In the genomic region with DNA sequence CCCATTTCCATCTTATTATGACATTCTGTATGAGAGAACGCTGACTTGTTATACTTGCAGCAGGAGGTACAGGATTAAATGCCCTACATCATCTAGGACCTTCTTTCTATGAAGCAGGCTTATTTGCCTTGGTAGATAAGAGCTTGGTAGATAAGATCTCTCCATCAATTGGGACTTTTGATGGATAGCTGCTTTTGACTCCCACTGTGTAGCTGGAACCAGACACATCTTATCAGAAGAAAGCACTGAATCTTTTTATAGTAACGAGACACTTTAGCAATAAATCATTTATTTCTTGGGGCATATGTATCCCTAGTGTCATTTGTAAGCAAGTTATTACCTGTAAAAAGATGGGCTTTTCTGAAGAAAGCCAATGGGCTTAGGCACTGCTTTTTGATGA, we compare ENCODE assay signal across 34 cellular contexts.
"Had no signal": no experiment of that assay in that cellular context is flagged by ENCODE, and none has a peak within 500 bp of the region (broad histone marks: within the 10 kb centered on the region; RNA-seq: fewer than 3 reads in every experiment).

No MANE protein-coding gene starts in this region.

- H3K36me3 Mint-ChIP-seq: activated CD8-positive, alpha-beta memory T cell treated with anti-CD3 and anti-CD28 coated beads, Interleukin-2, amount 10 ng/mL, durations not matched to agents 7 days and 5 days; activated naive CD4-positive, alpha-beta T cell treated with anti-CD3 and anti-CD28 coated beads, Interleukin-2, amount 10 ng/mL, durations not matched to agents 7 days and 5 days; activated naive CD4-positive, alpha-beta T cell treated with anti-CD3 and anti-CD28 coated beads, Interleukin-2, amount 50 U/mL, for 24 hours; activated naive CD8-positive, alpha-beta T cell; activated naive CD8-positive, alpha-beta T cell treated with anti-CD3 and anti-CD28 coated beads, Interleukin-2, amount 10 ng/mL, durations not matched to agents 7 days and 5 days; brain had no signal

- H3K4me3 Mint-ChIP-seq: activated B cell treated with CpG ODN at 0.5 μM for 24 hours; activated CD4-positive, alpha-beta memory T cell treated with anti-CD3 and anti-CD28 coated beads, Interleukin-2, amount 10 ng/mL, durations not matched to agents 7 days and 5 days; activated CD4-positive, alpha-beta T cell treated with anti-CD3 and anti-CD28 coated beads, Interleukin-2, amount 10 ng/mL, durations not matched to agents 7 days and 5 days; activated CD8-positive, alpha-beta memory T cell treated with anti-CD3 and anti-CD28 coated beads, Interleukin-2, amount 10 ng/mL, durations not matched to agents 7 days and 5 days; activated CD8-positive, alpha-beta T cell treated with anti-CD3 and anti-CD28 coated beads, Interleukin-2, amount 10 ng/mL, durations not matched to agents 7 days and 5 days; activated naive CD4-positive, alpha-beta T cell treated with anti-CD3 and anti-CD28 coated beads, Interleukin-2, amount 10 ng/mL, durations not matched to agents 7 days and 5 days; activated naive CD4-positive, alpha-beta T cell treated with anti-CD3 and anti-CD28 coated beads, Interleukin-2, amount 50 U/mL, for 24 hours; activated naive CD8-positive, alpha-beta T cell; activated naive CD8-positive, alpha-beta T cell treated with anti-CD3 and anti-CD28 coated beads, Interleukin-2, amount 10 ng/mL, durations not matched to agents 7 days and 5 days; activated naive CD8-positive, alpha-beta T cell treated with anti-CD3 and anti-CD28 coated beads, Interleukin-2, amount 50 U/mL, for 24 hours; activated T-cell treated with anti-CD3 and anti-CD28 coated beads, Interleukin-2, amount 50 U/mL, for 24 hours; brain; central memory CD8-positive, alpha-beta T cell; T-helper 1 cell treated with Interleukin-12 subunit alpha and Interleukin-12 subunit beta and Interleukin-4 antibody, amounts not matched to agents 30 μg/mL and 1 μg/mL, for 36 hours; T-helper 2 cell treated with Interferon-gamma antibody and Interleukin-4, amounts not matched to agents 5 μg/mL and 100 μg/mL, for 36 hours had no signal

- H3K4me3 ChIP-seq: ascending aorta, cardiac muscle cell had no signal

- H3K36me3 ChIP-seq: ascending aorta, cardiac muscle cell had no signal

- H3K27me3 Mint-ChIP-seq: activated B cell treated with CpG ODN at 0.5 μM for 24 hours; activated CD4-positive, alpha-beta memory T cell treated with anti-CD3 and anti-CD28 coated beads, Interleukin-2, amount 10 ng/mL, durations not matched to agents 7 days and 5 days; activated CD4-positive, alpha-beta T cell treated with anti-CD3 and anti-CD28 coated beads, Interleukin-2, amount 10 ng/mL, durations not matched to agents 7 days and 5 days; activated CD8-positive, alpha-beta memory T cell treated with anti-CD3 and anti-CD28 coated beads, Interleukin-2, amount 10 ng/mL, durations not matched to agents 7 days and 5 days; activated naive CD4-positive, alpha-beta T cell treated with anti-CD3 and anti-CD28 coated beads, Interleukin-2, amount 10 ng/mL, durations not matched to agents 7 days and 5 days; activated naive CD4-positive, alpha-beta T cell treated with anti-CD3 and anti-CD28 coated beads, Interleukin-2, amount 50 U/mL, for 24 hours; activated naive CD8-positive, alpha-beta T cell; activated naive CD8-positive, alpha-beta T cell treated with anti-CD3 and anti-CD28 coated beads, Interleukin-2, amount 10 ng/mL, durations not matched to agents 7 days and 5 days; activated naive CD8-positive, alpha-beta T cell treated with anti-CD3 and anti-CD28 coated beads, Interleukin-2, amount 50 U/mL, for 24 hours; activated T-cell treated with anti-CD3 and anti-CD28 coated beads, Interleukin-2, amount 50 U/mL, for 24 hours; brain; central memory CD8-positive, alpha-beta T cell had no signal

- H3K4me1 Mint-ChIP-seq: activated B cell treated with CpG ODN at 0.5 μM for 24 hours; activated CD4-positive, alpha-beta memory T cell treated with anti-CD3 and anti-CD28 coated beads, Interleukin-2, amount 10 ng/mL, durations not matched to agents 7 days and 5 days; activated CD4-positive, alpha-beta T cell treated with anti-CD3 and anti-CD28 coated beads, Interleukin-2, amount 10 ng/mL, durations not matched to agents 7 days and 5 days; activated CD8-positive, alpha-beta memory T cell treated with anti-CD3 and anti-CD28 coated beads, Interleukin-2, amount 10 ng/mL, durations not matched to agents 7 days and 5 days; activated naive CD4-positive, alpha-beta T cell treated with anti-CD3 and anti-CD28 coated beads, Interleukin-2, amount 10 ng/mL, durations not matched to agents 7 days and 5 days; activated naive CD4-positive, alpha-beta T cell treated with anti-CD3 and anti-CD28 coated beads, Interleukin-2, amount 50 U/mL, for 24 hours; activated naive CD8-positive, alpha-beta T cell treated with anti-CD3 and anti-CD28 coated beads, Interleukin-2, amount 10 ng/mL, durations not matched to agents 7 days and 5 days; activated naive CD8-positive, alpha-beta T cell treated with anti-CD3 and anti-CD28 coated beads, Interleukin-2, amount 50 U/mL, for 24 hours; brain; central memory CD8-positive, alpha-beta T cell had no signal

- H3K27ac ChIP-seq: ascending aorta, cardiac muscle cell, VCaP had no signal

- H3K27ac Mint-ChIP-seq: activated B cell treated with CpG ODN at 0.5 μM for 24 hours; activated CD4-positive, alpha-beta memory T cell treated with anti-CD3 and anti-CD28 coated beads, Interleukin-2, amount 10 ng/mL, durations not matched to agents 7 days and 5 days; activated CD4-positive, alpha-beta T cell treated with anti-CD3 and anti-CD28 coated beads, Interleukin-2, amount 10 ng/mL, durations not matched to agents 7 days and 5 days; activated CD8-positive, alpha-beta memory T cell treated with anti-CD3 and anti-CD28 coated beads, Interleukin-2, amount 10 ng/mL, durations not matched to agents 7 days and 5 days; activated CD8-positive, alpha-beta T cell treated with anti-CD3 and anti-CD28 coated beads, Interleukin-2, amount 10 ng/mL, durations not matched to agents 7 days and 5 days; activated naive CD4-positive, alpha-beta T cell treated with anti-CD3 and anti-CD28 coated beads, Interleukin-2, amount 10 ng/mL, durations not matched to agents 7 days and 5 days; activated naive CD4-positive, alpha-beta T cell treated with anti-CD3 and anti-CD28 coated beads, Interleukin-2, amount 50 U/mL, for 24 hours; activated naive CD8-positive, alpha-beta T cell; activated naive CD8-positive, alpha-beta T cell treated with anti-CD3 and anti-CD28 coated beads, Interleukin-2, amount 10 ng/mL, durations not matched to agents 7 days and 5 days; activated naive CD8-positive, alpha-beta T cell treated with anti-CD3 and anti-CD28 coated beads, Interleukin-2, amount 50 U/mL, for 24 hours; activated T-cell treated with anti-CD3 and anti-CD28 coated beads, Interleukin-2, amount 50 U/mL, for 24 hours; activated T-helper 2 cell treated with anti-CD3 and anti-CD28 coated beads, Interferon-gamma antibody, Interleukin-2, Interleukin-4, amounts not matched to agents 10 μg/mL and 5 μg/mL and 100 μg/mL, durations not matched to agents 14 hours and 24 hours and 36 hours; brain; T-helper 1 cell treated with Interleukin-12 subunit alpha and Interleukin-12 subunit beta and Interleukin-4 antibody, amounts not matched to agents 30 μg/mL and 1 μg/mL, for 36 hours; T-helper 2 cell treated with Interferon-gamma antibody and Interleukin-4, amounts not matched to agents 5 μg/mL and 100 μg/mL, for 36 hours had no signal

- H3K9me3 Mint-ChIP-seq: activated naive CD8-positive, alpha-beta T cell treated with anti-CD3 and anti-CD28 coated beads, Interleukin-2, amount 10 ng/mL, durations not matched to agents 7 days and 5 days; brain had no signal

- ATAC-seq: activated CD8-positive, alpha-beta memory T cell treated with anti-CD3 and anti-CD28 coated beads, Interleukin-2, amount 10 ng/mL, durations not matched to agents 7 days and 5 days; activated CD8-positive, alpha-beta T cell treated with anti-CD3 and anti-CD28 coated beads, Interleukin-2, amount 10 ng/mL, durations not matched to agents 7 days and 5 days; activated naive CD8-positive, alpha-beta T cell treated with anti-CD3 and anti-CD28 coated beads, Interleukin-2, amount 50 U/mL, for 24 hours had no signal

- H3K9me3 ChIP-seq: ascending aorta had no signal

- DNase-seq: activated B cell treated with CpG ODN at 0.5 μM for 24 hours; activated CD4-positive, alpha-beta memory T cell treated with anti-CD3 and anti-CD28 coated beads, Interleukin-2, amount 10 ng/mL, durations not matched to agents 7 days and 5 days; activated CD4-positive, alpha-beta T cell treated with anti-CD3 and anti-CD28 coated beads for 48 hours; activated CD4-positive, alpha-beta T cell treated with anti-CD3 and anti-CD28 coated beads, Interleukin-2, amount 10 ng/mL, durations not matched to agents 7 days and 5 days; activated CD4-positive, alpha-beta T cell treated with anti-CD3 and anti-CD28 coated beads, Interleukin-2, amount 50 U/mL, for 48 hours; activated CD4-positive, CD25-positive, alpha-beta regulatory T cell treated with anti-CD3 and anti-CD28 coated beads, Interleukin-2, amount 50 U/mL, for 72 hours; activated CD8-positive, alpha-beta memory T cell treated with anti-CD3 and anti-CD28 coated beads for 24 hours; activated CD8-positive, alpha-beta memory T cell treated with anti-CD3 and anti-CD28 coated beads, Interleukin-2, amount 10 ng/mL, durations not matched to agents 7 days and 5 days; activated CD8-positive, alpha-beta memory T cell treated with anti-CD3 and anti-CD28 coated beads, Interleukin-2, amount 50 U/mL, for 48 hours; activated CD8-positive, alpha-beta T cell treated with anti-CD3 and anti-CD28 coated beads, Interleukin-2, amount 10 ng/mL, durations not matched to agents 7 days and 5 days; activated effector memory CD4-positive, alpha-beta T cell treated with Interleukin-2 at 50 U/mL for 16 hours; activated gamma-delta T cell; activated naive CD4-positive, alpha-beta T cell treated with anti-CD3 and anti-CD28 coated beads, Interleukin-2, amount 10 ng/mL, durations not matched to agents 7 days and 5 days; activated naive CD4-positive, alpha-beta T cell treated with Interleukin-2 at 50 U/mL for 16 hours; activated naive CD8-positive, alpha-beta T cell treated with anti-CD3 and anti-CD28 coated beads, Interleukin-2, amount 10 ng/mL, durations not matched to agents 7 days and 5 days; activated naive CD8-positive, alpha-beta T cell treated with anti-CD3 and anti-CD28 coated beads, Interleukin-2, amount 50 U/mL, for 24 hours; activated T-cell treated with anti-CD3 and anti-CD28 coated beads, Interleukin-2, amount 50 U/mL, for 24 hours; activated T-cell treated with anti-CD3 and anti-CD28 coated beads, Interleukin-2, amount 50 U/mL, for 48 hours; amygdala; anterior cingulate cortex; caudate nucleus; cerebellar nuclear complex; T-helper 2 cell; T-helper 9 cell had no signal

- H3K27me3 ChIP-seq: ascending aorta, cardiac muscle cell had no signal
